Comparison of ENCODE assay signal across 8 cellular contexts in the genomic region with DNA sequence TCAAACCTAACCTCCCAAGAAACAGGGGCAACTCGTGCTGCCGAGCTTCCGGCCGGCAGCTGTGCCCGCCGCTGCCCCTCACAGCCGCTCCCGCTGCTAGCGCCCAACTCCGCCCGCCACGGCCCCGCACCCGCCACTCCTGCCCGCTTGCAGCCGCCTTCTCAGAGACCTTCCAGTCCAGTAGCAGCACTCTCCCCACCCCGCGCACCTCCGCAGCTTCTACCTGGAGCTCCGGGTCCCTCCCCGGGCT. TPM values are rescaled to one million over a fixed set of nuclear protein-coding genes. Genes with fewer than 3 reads are reported as not detected.
A peak's percentile ranks its signal among the peaks of the same experiment; 100 is the strongest.
DNase-seq lines count a peak whose midpoint lies in the region; ATAC-seq and TF ChIP-seq lines count a peak whose summit lies in the region.

No MANE protein-coding gene starts in this region.

- TF ChIP-seq CTCF in foreskin fibroblast (IDR thresholded peaks at IDR 0.05; ENCODE audit: low read depth, low read length) (no peak), psoas muscle (IDR thresholded peaks at IDR 0.05) (no peak)

- H3K27ac ChIP-seq in SK-N-MC (no peak overlapping the region), psoas muscle (peak overlapping the region; percentile 46)

- no peaks in the 10 kb centered on the region for H3K27me3 ChIP-seq in psoas muscle (ENCODE audit: insufficient read depth in 3 of 3, low read length in 2 of 3)

- no peak for DNase-seq in activated CD4-positive, CD25-positive, alpha-beta regulatory T cell treated with anti-CD3 and anti-CD28 coated beads, Interleukin-2, amount 50 U/mL, for 72 hours
- no peak for DNase-seq in SK-N-MC (ENCODE audit: low read depth, low spot score)
- DNase-seq in foreskin fibroblast, result peak in 1 of 2 donors; percentile 59
- no peak for DNase-seq in psoas muscle
- DNase-seq in NK-92 (lab: John Stamatoyannopoulos, UW; ENCODE audit: unreplicated experiment), result no peak
- no peak for DNase-seq in NCI-H345 treated with DMSO at 0.1 percent for 48 hours (lab: John Stamatoyannopoulos, UW; ENCODE audit: unreplicated experiment)

- peak overlapping the region; percentile 93 for H3K4me3 ChIP-seq in SK-N-MC
- peak overlapping the region; percentile 83 to 91 for H3K4me3 ChIP-seq in foreskin fibroblast (ENCODE audit: low read depth in 1 of 2, low read length in 2 of 2)
- peak overlapping the region; percentile 88 for H3K4me3 ChIP-seq in psoas muscle

- WGBS in psoas muscle, 3 donors, result 0 to 1% (median 1%) methylated on average over 19 to 21 of the region's 21 CpGs

- H3K36me3 ChIP-seq in SK-N-MC (ENCODE audit: insufficient read depth, low read length) (no peaks in the 10 kb centered on the region), psoas muscle (ENCODE audit: insufficient read depth in 1 of 2, low read depth in 1 of 2) (no peaks in the 10 kb centered on the region)

- intact Hi-C loops in psoas muscle (cut with DNase I), result no loop called here

- peak overlapping the region; percentile 70 for H3K9ac ChIP-seq in SK-N-MC (ENCODE audit: insufficient read length)

- H3K9me3 ChIP-seq in SK-N-MC (ENCODE audit: low read depth, low read length) (no peaks in the 10 kb centered on the region), psoas muscle (no peaks in the 10 kb centered on the region)

- H3K4me1 ChIP-seq in psoas muscle, result no peaks in the 10 kb centered on the region

- peak; percentile 9 to 21 for ATAC-seq in activated CD4-positive, CD25-positive, alpha-beta regulatory T cell treated with anti-CD3 and anti-CD28 coated beads, Interleukin-2, amount 50 U/mL, for 24 hours
- ATAC-seq in HG02943 (IDR thresholded peaks at IDR 0.05; ENCODE audit: low read depth, unreplicated experiment), result peak; percentile 40
- ATAC-seq in psoas muscle, result peak; percentile 50 to 73 (median 54)

RNA-seq across cellular contexts. Expression of gene C2orf15, which starts 0.7 kb away (rescaled TPM):
- total RNA-seq in psoas muscle, result not detected
- under 1 TPM in 2 of 3 donors, not detected in 1; 0.05 to 0.16 TPM for polyA plus RNA-seq in psoas muscle

RNA-seq across cellular contexts. Expression of gene TSGA10, which starts 14.0 kb away (rescaled TPM):
- 1 to 10 TPM; 1.5 to 3.7 (median 2.0) TPM for total RNA-seq in psoas muscle
- polyA plus RNA-seq in psoas muscle, result 1 to 10 TPM in 1 of 3 donors, under 1 TPM in 2; 0.08 to 2.2 (median 0.51) TPM

RNA-seq across cellular contexts. Expression of gene LIPT1, which starts 14.0 kb away (rescaled TPM):
- total RNA-seq in psoas muscle, result 1 to 10 TPM; 6.7 to 8.9 (median 7.7) TPM
- 10 to 100 TPM in 1 of 3 donors, 1 to 10 TPM in 2; 9.6 to 11.3 (median 9.7) TPM for polyA plus RNA-seq in psoas muscle

RNA-seq across cellular contexts. Expression of gene MITD1, which starts 40.1 kb away (rescaled TPM):
- total RNA-seq in psoas muscle, result 10 to 100 TPM in 1 of 4 donors, 1 to 10 TPM in 3; 6.8 to 10.5 (median 8.6) TPM
- polyA plus RNA-seq in psoas muscle, result 10 to 100 TPM in 2 of 3 donors, 1 to 10 TPM in 1; 9.9 to 22.5 (median 19.0) TPM

RNA-seq across cellular contexts. Expression of gene MRPL30, which starts 40.2 kb away (rescaled TPM):
- total RNA-seq in psoas muscle, result 10 to 100 TPM; 31.9 to 37.8 (median 36.7) TPM
- polyA plus RNA-seq in psoas muscle, result 10 to 100 TPM; 20.3 to 44.7 (median 22.8) TPM
